Comparison of ENCODE assay signal across 9 cellular contexts in genomic region chr11:126113515-126113957, GRCh38. TPM values are rescaled to one million over a fixed set of nuclear protein-coding genes. Genes with fewer than 3 reads are reported as not detected.
DNase-seq lines count a peak whose midpoint lies in the region; ATAC-seq and TF ChIP-seq lines count a peak whose summit lies in the region.
"Had no signal": no experiment of that assay in that cellular context is flagged by ENCODE, and none has a peak within 500 bp of the region (broad histone marks: within the 10 kb centered on the region; RNA-seq: fewer than 3 reads in every experiment).

No MANE protein-coding gene starts in this region.

- ATAC-seq in upper lobe of left lung (ENCODE audit: low FRiP score in 2 of 2) (peak; percentile 89 to 91), GM18909 (IDR thresholded peaks at IDR 0.05; ENCODE audit: poor library complexity, unreplicated experiment) (no peak)

- H3K27ac Mint-ChIP-seq in progenitor cell of endocrine pancreas, result no peak overlapping the region

- no peaks in the 10 kb centered on the region for H3K36me3 Mint-ChIP-seq in progenitor cell of endocrine pancreas (ENCODE audit: insufficient read depth)

- peak; percentile 62 for DNase-seq in NCI-H1105 (lab: John Stamatoyannopoulos, UW)
- peak; percentile 18 for DNase-seq in brain pericyte (ENCODE audit: low read depth, low spot score)
- peak; percentile 95 for DNase-seq in kidney tubule cell (ENCODE audit: low spot score)
- peak in 1 of 2 donors; percentile 95 for DNase-seq in upper lobe of left lung
- DNase-seq in GF-D8 (lab: John Stamatoyannopoulos, UW), result no peak
- DNase-seq in progenitor cell of endocrine pancreas (ENCODE audit: low spot score, unreplicated experiment), result no peak

- H3K36me3 ChIP-seq in upper lobe of left lung, result no peaks in the 10 kb centered on the region

- H3K27me3 ChIP-seq in upper lobe of left lung, result no peaks in the 10 kb centered on the region

- H3K4me3 Mint-ChIP-seq in progenitor cell of endocrine pancreas (ENCODE audit: low read depth), result no peak overlapping the region
- H3K4me3 Mint-ChIP-seq: central memory CD8-positive, alpha-beta T cell had no signal

- H3K4me1 Mint-ChIP-seq in progenitor cell of endocrine pancreas (ENCODE audit: low read depth), result peaks cover 22% of the 10 kb centered on the region
- H3K4me1 Mint-ChIP-seq: central memory CD8-positive, alpha-beta T cell had no signal

- H3K27me3 Mint-ChIP-seq in progenitor cell of endocrine pancreas, result peaks cover 5% of the 10 kb centered on the region

- WGBS in upper lobe of left lung, 2 donors, result 43 to 67% methylated on average over 5 to 7 of the region's 7 CpGs

- no peak for TF ChIP-seq CTCF in C4-2B (conservative IDR thresholded peaks at IDR 0.05)
- peak in 2 of 6 experiments; percentile 10 to 32 for TF ChIP-seq CTCF in upper lobe of left lung (IDR thresholded peaks at IDR 0.05)
- TF ChIP-seq CTCF in progenitor cell of endocrine pancreas (IDR thresholded peaks at IDR 0.05; ENCODE audit: unreplicated experiment), result no peak

- H3K9me3 Mint-ChIP-seq in progenitor cell of endocrine pancreas (ENCODE audit: low read depth), result no peaks in the 10 kb centered on the region
- H3K9me3 Mint-ChIP-seq: central memory CD8-positive, alpha-beta T cell had no signal

- peak overlapping the region; percentile 67 for H3K27ac ChIP-seq in C4-2B
- peak overlapping the region; percentile 61 to 85 (median 81) for H3K27ac ChIP-seq in upper lobe of left lung

- no peak overlapping the region for H3K4me3 ChIP-seq in upper lobe of left lung

- H3K4me1 ChIP-seq in upper lobe of left lung, result peaks cover 25 to 39% (median 34%) of the 10 kb centered on the region in 4 donors

- TF ChIP-seq POLR2A in upper lobe of left lung (IDR thresholded peaks at IDR 0.05), result peak in 2 of 4 donors; percentile 28 to 66

- no peaks in the 10 kb centered on the region for H3K9me3 ChIP-seq in upper lobe of left lung

- peak in 1 of 4 donors; percentile 90 for TF ChIP-seq EP300 in upper lobe of left lung (IDR thresholded peaks at IDR 0.05)

RNA-seq across cellular contexts. Expression of gene CDON, which starts 50.9 kb away (rescaled TPM):
- 10 to 100 TPM in 5 of 6 donors, 1 to 10 TPM in 1; 4.0 to 24.2 (median 13.5) TPM for total RNA-seq in upper lobe of left lung
- total RNA-seq in progenitor cell of endocrine pancreas, result 24.9 and 26.4 TPM in 2 replicates

Comparison
In these comparisons a context has a peak if more than half of its experiments do, and no peak if none do; other contexts are left out.
1. DNase-seq: peak in NCI-H1105 (single experiment), brain pericyte (single experiment) and kidney tubule cell (single experiment); none in GF-D8 (single experiment) and progenitor cell of endocrine pancreas (single experiment).